24 cellular contexts compared by ENCODE assay signal in the genomic region with DNA sequence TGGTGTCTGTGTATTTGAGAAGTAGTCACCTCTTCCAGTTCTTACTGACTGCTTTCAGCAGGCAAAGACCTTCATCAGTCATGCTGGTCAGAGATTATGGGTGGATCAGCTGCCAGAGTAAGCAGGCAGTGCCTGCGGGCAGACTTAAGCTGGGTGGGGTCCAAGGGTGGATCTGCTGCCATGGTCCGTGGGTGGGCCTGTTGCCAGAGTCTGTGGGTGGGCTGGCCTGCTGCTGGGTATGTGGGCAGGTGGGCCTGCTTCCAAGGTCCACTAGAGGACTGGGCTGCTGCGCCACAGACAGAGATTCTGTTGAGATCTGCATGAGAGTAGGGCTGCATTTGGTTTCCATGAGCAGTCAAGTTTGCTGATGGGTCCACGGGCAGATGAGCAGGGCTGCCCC.
DNase-seq lines count a peak whose midpoint lies in the region; ATAC-seq lines count a peak whose summit lies in the region.
"Had no signal": no experiment of that assay in that cellular context is flagged by ENCODE, and none has a peak within 500 bp of the region (broad histone marks: within the 10 kb centered on the region; RNA-seq: fewer than 3 reads in every experiment).

No MANE protein-coding gene starts in this region.

- peaks cover 5 to 6% of the 10 kb centered on the region in 2 donors for H3K9me3 Mint-ChIP-seq in activated T-cell treated with anti-CD3 and anti-CD28 coated beads, Interleukin-2, amount 50 U/mL, for 72 hours
- H3K9me3 Mint-ChIP-seq: HFFc6 had no signal

- no peaks in the 10 kb centered on the region for H3K4me1 Mint-ChIP-seq in activated T-cell treated with anti-CD3 and anti-CD28 coated beads, Interleukin-2, amount 50 U/mL, for 72 hours (ENCODE audit: low read depth)
- H3K4me1 Mint-ChIP-seq: CD14-positive monocyte; CD8-positive, alpha-beta memory T cell had no signal

- DNase-seq in activated T-cell treated with anti-CD3 and anti-CD28 coated beads, Interleukin-2, amount 50 U/mL, for 72 hours: no peak
- no peak for DNase-seq in activated T-cell treated with anti-CD3 and anti-CD28 coated beads, Interleukin-2, amount 50 U/mL, for 48 hours
- DNase-seq in astrocyte of the hippocampus (ENCODE audit: low read depth, low spot score) (peak; percentile 7), myocyte (ENCODE audit: low read depth) (peak; percentile 15), foreskin melanocyte (no peak)
- DNase-seq in stimulated activated CD4-positive, alpha-beta T cell treated with anti-CD3 and anti-CD28 coated beads, Interleukin-2, amount 100 ng/mL, for 48 hours: no peak
- DNase-seq: 8988T; ACHN; AML-193; BE2C; CD4-positive, alpha-beta T cell; CD8-positive, alpha-beta memory T cell; DMS 273 treated with DMSO at 0.1 percent for 48 hours; DMS79; EL; GDM1; H9; HFFc6 had no signal

- no peak overlapping the region for H3K4me3 Mint-ChIP-seq in activated T-cell treated with anti-CD3 and anti-CD28 coated beads, Interleukin-2, amount 50 U/mL, for 72 hours
- H3K4me3 Mint-ChIP-seq: CD14-positive monocyte; CD4-positive, alpha-beta T cell; CD8-positive, alpha-beta memory T cell; GM23338; H9; HFFc6 had no signal

- ATAC-seq in activated T-cell treated with anti-CD3 and anti-CD28 coated beads, Interleukin-2, amount 50 U/mL, for 72 hours (replicated peaks in 1 of 2): no peak
- no peak for ATAC-seq in GM18502 (IDR thresholded peaks at IDR 0.05; ENCODE audit: poor library complexity, unreplicated experiment)
- ATAC-seq: A549, GM12878, GM23338, HCT116 had no signal

- H3K27ac Mint-ChIP-seq in activated T-cell treated with anti-CD3 and anti-CD28 coated beads, Interleukin-2, amount 50 U/mL, for 72 hours: peak overlapping the region; percentile 14
- H3K27ac Mint-ChIP-seq: CD14-positive monocyte; CD4-positive, alpha-beta T cell; CD8-positive, alpha-beta memory T cell; GM23338; H9; HFFc6 had no signal

- peaks cover 21% of the 10 kb centered on the region for H3K27me3 Mint-ChIP-seq in activated T-cell treated with anti-CD3 and anti-CD28 coated beads, Interleukin-2, amount 50 U/mL, for 72 hours (ENCODE audit: low read depth)

- H3K36me3 Mint-ChIP-seq in activated T-cell treated with anti-CD3 and anti-CD28 coated beads, Interleukin-2, amount 50 U/mL, for 72 hours (ENCODE audit: insufficient read depth in 2 of 2): no peaks in the 10 kb centered on the region
- H3K36me3 Mint-ChIP-seq: CD14-positive monocyte had no signal

Comparison
In these comparisons a context has a peak if more than half of its experiments do, and no peak if none do; other contexts are left out.
1. DNase-seq: peak in astrocyte of the hippocampus (single experiment) and myocyte (single experiment); none in activated T-cell treated with anti-CD3 and anti-CD28 coated beads, Interleukin-2, amount 50 U/mL, for 72 hours (0 of 2), activated T-cell treated with anti-CD3 and anti-CD28 coated beads, Interleukin-2, amount 50 U/mL, for 48 hours (0 of 2), foreskin melanocyte (single experiment) and stimulated activated CD4-positive, alpha-beta T cell treated with anti-CD3 and anti-CD28 coated beads, Interleukin-2, amount 100 ng/mL, for 48 hours (0 of 2).